ENCODE assay signal across 8 cellular contexts in the genomic region with DNA sequence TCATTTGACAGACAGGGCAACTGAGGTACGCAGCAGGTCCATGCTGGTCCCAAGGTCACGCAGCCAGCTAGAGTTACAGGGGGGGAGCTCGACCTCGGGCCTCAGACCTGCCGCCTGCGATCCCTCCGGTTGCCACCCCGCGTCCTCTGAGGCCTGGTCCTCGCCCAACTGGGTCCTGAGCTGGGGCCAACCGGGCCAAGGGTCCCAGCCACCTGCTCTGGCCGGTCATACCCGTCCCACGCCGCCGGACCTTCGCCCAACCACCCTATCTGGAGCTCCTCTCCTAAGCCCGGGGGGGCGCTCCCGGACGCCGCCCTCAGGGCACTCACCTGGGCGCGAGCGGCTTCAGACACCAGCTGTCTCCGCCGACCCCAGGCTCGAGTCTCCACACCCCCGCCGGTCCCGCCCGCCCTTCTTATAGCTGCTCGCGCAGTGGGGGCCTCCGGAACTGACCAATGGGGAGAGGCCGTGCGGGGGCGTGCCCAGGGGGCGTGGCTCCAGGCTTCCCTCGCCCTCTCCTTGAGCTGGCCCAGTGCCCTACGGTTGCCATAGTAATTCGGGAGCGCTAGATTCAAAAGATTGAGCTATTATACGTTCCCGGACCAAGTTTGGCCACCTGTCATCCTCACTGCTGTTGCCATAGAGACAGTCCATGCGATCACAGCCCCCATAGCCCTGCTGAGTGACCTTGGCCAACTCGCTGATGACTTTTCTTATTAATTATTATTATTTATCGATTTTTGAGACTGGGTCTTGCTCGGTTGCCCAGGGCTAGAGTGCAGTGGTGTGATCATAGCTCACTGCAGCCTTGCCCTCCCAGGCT. TPM values are rescaled to one million over a fixed set of nuclear protein-coding genes. Genes with fewer than 3 reads are reported as not detected.
DNase-seq lines count a peak whose midpoint lies in the region; ATAC-seq and TF ChIP-seq lines count a peak whose summit lies in the region.

A gene with protein sequence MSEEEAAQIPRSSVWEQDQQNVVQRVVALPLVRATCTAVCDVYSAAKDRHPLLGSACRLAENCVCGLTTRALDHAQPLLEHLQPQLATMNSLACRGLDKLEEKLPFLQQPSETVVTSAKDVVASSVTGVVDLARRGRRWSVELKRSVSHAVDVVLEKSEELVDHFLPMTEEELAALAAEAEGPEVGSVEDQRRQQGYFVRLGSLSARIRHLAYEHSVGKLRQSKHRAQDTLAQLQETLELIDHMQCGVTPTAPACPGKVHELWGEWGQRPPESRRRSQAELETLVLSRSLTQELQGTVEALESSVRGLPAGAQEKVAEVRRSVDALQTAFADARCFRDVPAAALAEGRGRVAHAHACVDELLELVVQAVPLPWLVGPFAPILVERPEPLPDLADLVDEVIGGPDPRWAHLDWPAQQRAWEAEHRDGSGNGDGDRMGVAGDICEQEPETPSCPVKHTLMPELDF (minus strand): TSS at position 389 of the 823 bp plus-strand sequence. CDS start 1,150 bp downstream, outside the sequence.

- peaks cover 6% of the 10 kb centered on the region for H3K4me1 ChIP-seq in mammary epithelial cell (ENCODE audit: insufficient read depth, low read length)
- H3K4me1 ChIP-seq in spleen, result peaks cover 7 to 63% (median 39%) of the 10 kb centered on the region in 6 donors

- peak; percentile 36 for ATAC-seq in T-helper 17 cell
- no peak for ATAC-seq in GM19452 (IDR thresholded peaks at IDR 0.05; ENCODE audit: unreplicated experiment)
- ATAC-seq in HG03280 (IDR thresholded peaks at IDR 0.05; ENCODE audit: unreplicated experiment), result no peak

- H3K79me2 ChIP-seq in mammary epithelial cell (ENCODE audit: insufficient read depth, low read length), result no peaks in the 10 kb centered on the region

- peak within 1 kb of the TSS; percentile 12 for H3K4me3 Mint-ChIP-seq in T-helper 17 cell

- TF ChIP-seq CTCF in mammary epithelial cell (conservative IDR thresholded peaks at IDR 0.05 in 1 of 2, IDR thresholded peaks at IDR 0.05 in 1 of 2; ENCODE audit: extremely low read depth in 1 of 2, insufficient read depth in 1 of 2, low read depth in 1 of 2, low read length in 2 of 2) (no peak), spleen (IDR thresholded peaks at IDR 0.05 in 8 of 11, conservative IDR thresholded peaks at IDR 0.05 in 3 of 11) (no peak)

- H3K27ac ChIP-seq in mammary epithelial cell (ENCODE audit: insufficient read depth, low read depth, low read length) (no peak within 1 kb of the TSS), spleen (peak within 1 kb of the TSS in 3 of 8 donors; percentile 39 to 95 (median 49))

- DNase-seq in DMS53 (lab: John Stamatoyannopoulos, UW) (peak; percentile 93), NCI-H1417 (lab: John Stamatoyannopoulos, UW) (peak; percentile 79 to 96 (median 91)), T-helper 17 cell (no peak), mammary epithelial cell (no peak), inferior parietal cortex (ENCODE audit: extremely low spot score) (peak; percentile 59), spleen (peak; percentile 87)

- CTCF ChIA-PET in mammary epithelial cell (lab: Charles Lee; ENCODE audit: low non-redundant PET), result no interaction called here

- H3K27me3 ChIP-seq in mammary epithelial cell (ENCODE audit: insufficient read depth, low read length), result peaks cover 3% of the 10 kb centered on the region
- H3K27me3 ChIP-seq in spleen (replicated peaks in 1 of 7), result peaks cover 0 to 56% (median 7%) of the 10 kb centered on the region in 7 donors

- H4K20me1 ChIP-seq in mammary epithelial cell (ENCODE audit: insufficient read depth, low read length), result no peaks in the 10 kb centered on the region

- no TSS peak for BruUV-seq in mammary epithelial cell (replicated peaks; lab: Mats Ljungman, UMichigan)

- H3K9ac ChIP-seq in mammary epithelial cell (ENCODE audit: insufficient read depth, low read length), result no peak within 1 kb of the TSS

- dilution Hi-C loops in mammary epithelial cell (cut with HindIII; ENCODE audit: low sequenced_read_pairs), result no loop called here

- intact Hi-C loops in mammary epithelial cell (cut with micrococcal nuclease), result no loop called here
- intact Hi-C loops in spleen (cut with DNase I; ENCODE audit: low total_unique reads), result no loop called here

- H2AFZ ChIP-seq in mammary epithelial cell (ENCODE audit: low read depth, low read length), result no peak within 1 kb of the TSS

- H3K36me3 ChIP-seq in mammary epithelial cell (ENCODE audit: insufficient read depth, low read length), result no peaks in the 10 kb centered on the region
- peaks cover 0 to 8% (median 0%) of the 10 kb centered on the region in 6 donors for H3K36me3 ChIP-seq in spleen

- H3K9me3 ChIP-seq in T-helper 17 cell (ENCODE audit: control insufficient read depth, low read length, poor library complexity, severe bottlenecking) (no peaks in the 10 kb centered on the region), mammary epithelial cell (replicated peaks; ENCODE audit: insufficient read depth, low read length) (no peaks in the 10 kb centered on the region), spleen (no peaks in the 10 kb centered on the region)

- H3K4me3 ChIP-seq in mammary epithelial cell (replicated peaks in 1 of 3; ENCODE audit: insufficient read depth in 1 of 3, low read depth in 2 of 3, low read length in 3 of 3) (no peak within 1 kb of the TSS), spleen (peak within 1 kb of the TSS in 4 of 8 donors; percentile 7 to 36 (median 15))

- 3% methylated on average over 21 of the region's 49 CpGs for WGBS in mammary epithelial cell (ENCODE audit: low coverage, missing lambda C conversion rate)
- 15 to 36% (median 21%) methylated on average over 24 to 49 of the region's 49 CpGs for WGBS in spleen, 5 donors

- peaks cover 2% of the 10 kb centered on the region for H3K36me3 Mint-ChIP-seq in T-helper 17 cell (ENCODE audit: low read depth)

- H3K27ac Mint-ChIP-seq in T-helper 17 cell, result no peak within 1 kb of the TSS

- peak within 1 kb of the TSS; percentile 50 for H3K4me2 ChIP-seq in mammary epithelial cell (ENCODE audit: insufficient read depth, low read depth, low read length)

- TF ChIP-seq POLR2A in spleen (IDR thresholded peaks at IDR 0.05), result no peak

- peaks cover 28% of the 10 kb centered on the region for H3K27me3 Mint-ChIP-seq in T-helper 17 cell

- in situ Hi-C loops in mammary epithelial cell (cut with MboI; ENCODE audit: low sequenced_read_pairs in 2 of 2), result no loop called here

- H3K4me1 Mint-ChIP-seq in T-helper 17 cell, result no peaks in the 10 kb centered on the region

RNA-seq across cellular contexts. Expression of the gene that starts here (rescaled TPM):
- total RNA-seq in T-helper 17 cell (not detected), mammary epithelial cell (under 1 TPM in 1 of 2 donors, not detected in 1; 0.19 TPM), spleen (10 to 100 TPM in 4 of 7 donors, 1 to 10 TPM in 3; 2.4 to 18.4 (median 15.1) TPM)
- polyA plus RNA-seq in mammary epithelial cell (not detected), spleen (1 to 10 TPM in 2 of 3 donors, under 1 TPM in 1; 0.82 to 2.2 (median 2.1) TPM)
- polyA minus RNA-seq in mammary epithelial cell, result not detected

Comparison
In these comparisons a context has a peak if more than half of its experiments do, and no peak if none do; other contexts are left out.
1. Peak in ATAC-seq in T-helper 17 cell; RNA of the gene not detected or under 1 TPM.
2. DNase-seq: peak in DMS53 (single experiment), NCI-H1417 (3 of 3), inferior parietal cortex (single experiment) and spleen (single experiment); none in T-helper 17 cell (0 of 3) and mammary epithelial cell (single experiment).